12 cellular contexts compared by ENCODE assay signal in the genomic region with DNA sequence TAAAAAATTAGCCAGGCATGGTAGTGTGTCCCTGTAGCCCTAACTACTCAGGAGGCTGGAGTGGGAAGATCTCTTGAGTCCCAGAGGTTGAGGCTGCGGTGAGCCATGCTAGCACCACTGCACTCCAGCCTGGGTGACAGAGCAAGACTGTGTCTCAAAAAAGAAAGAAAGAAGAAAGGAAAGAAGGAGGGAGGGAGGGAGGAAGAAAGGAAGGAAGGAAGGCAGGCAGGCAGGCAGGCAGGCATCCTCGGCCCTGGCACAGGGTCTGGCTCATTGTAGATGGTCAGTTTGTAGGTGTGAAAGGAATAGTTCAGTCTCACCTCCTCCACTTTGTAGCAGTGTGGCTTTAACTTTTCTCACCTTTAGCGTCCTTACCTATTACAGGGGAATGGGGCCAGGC.
"Had no signal": no experiment of that assay in that cellular context is flagged by ENCODE, and none has a peak within 500 bp of the region (broad histone marks: within the 10 kb centered on the region; RNA-seq: fewer than 3 reads in every experiment).

No MANE protein-coding gene starts in this region.

- H2AFZ ChIP-seq: parathyroid adenoma had no signal

- H3K4me1 ChIP-seq: parathyroid adenoma had no signal

- DNase-seq: activated naive CD4-positive, alpha-beta T cell treated with Interleukin-2 at 50 U/mL for 16 hours; activated T-cell treated with anti-CD3 and anti-CD28 coated beads for 4 hours; anterior cingulate cortex; dermis blood vessel endothelial cell; mucosa of descending colon; naive thymus-derived CD8-positive, alpha-beta T cell; stimulated activated CD4-positive, alpha-beta T cell treated with anti-CD3 and anti-CD28 coated beads, Interleukin-15, amount 100 ng/mL, for 24 hours; stimulated activated CD4-positive, alpha-beta T cell treated with anti-CD3 and anti-CD28 coated beads, Interleukin-4, amount 100 ng/mL, for 1 hour; stimulated activated naive CD4-positive, alpha-beta T cell; upper lobe of left lung had no signal

- H3K27me3 ChIP-seq: upper lobe of left lung had no signal

- H3K27ac ChIP-seq: epithelial cell of prostate, parathyroid adenoma had no signal

- H3K9me3 ChIP-seq: mucosa of descending colon, upper lobe of left lung had no signal

- H3K9ac ChIP-seq: parathyroid adenoma had no signal

- H3K36me3 ChIP-seq: upper lobe of left lung had no signal

- H3K4me3 ChIP-seq: mucosa of descending colon, upper lobe of left lung had no signal
